ENCODE assay signal across 1 cellular context in the genomic region with DNA sequence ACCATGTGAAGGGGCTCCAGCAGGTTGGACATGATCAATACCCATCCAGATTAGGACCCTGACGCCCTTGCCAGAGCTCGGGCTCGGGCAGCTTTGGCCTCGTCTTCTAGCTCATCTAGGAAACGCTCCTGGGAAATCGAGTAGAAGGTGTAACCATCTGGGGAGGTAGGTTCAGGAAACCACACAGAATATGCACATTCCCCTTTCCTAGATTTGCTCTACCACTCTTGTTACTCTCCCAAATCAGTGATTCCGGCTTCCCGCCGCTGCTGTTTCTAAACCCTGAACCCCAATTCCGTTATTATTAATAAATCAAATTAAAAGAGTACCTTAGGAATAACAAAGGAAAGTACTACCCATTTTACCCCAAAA.
TF ChIP-seq lines count a peak whose summit lies in the region.

No MANE protein-coding gene starts in this region.

TF ChIP-seq in IMR-90, 13 proteins besides CTCF, POLR2A, EP300 and RAD21 (continued from another document):
- TF ChIP-seq, protein P1, sequence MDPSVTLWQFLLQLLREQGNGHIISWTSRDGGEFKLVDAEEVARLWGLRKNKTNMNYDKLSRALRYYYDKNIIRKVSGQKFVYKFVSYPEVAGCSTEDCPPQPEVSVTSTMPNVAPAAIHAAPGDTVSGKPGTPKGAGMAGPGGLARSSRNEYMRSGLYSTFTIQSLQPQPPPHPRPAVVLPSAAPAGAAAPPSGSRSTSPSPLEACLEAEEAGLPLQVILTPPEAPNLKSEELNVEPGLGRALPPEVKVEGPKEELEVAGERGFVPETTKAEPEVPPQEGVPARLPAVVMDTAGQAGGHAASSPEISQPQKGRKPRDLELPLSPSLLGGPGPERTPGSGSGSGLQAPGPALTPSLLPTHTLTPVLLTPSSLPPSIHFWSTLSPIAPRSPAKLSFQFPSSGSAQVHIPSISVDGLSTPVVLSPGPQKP (IDR thresholded peaks at IDR 0.05; ENCODE audit: borderline replicate concordance, low read depth, low read length): no peak
- TF ChIP-seq NFE2L2 (IDR thresholded peaks at IDR 0.05; ENCODE audit: low read depth, low read length) (no peak), BHLHE40 (IDR thresholded peaks at IDR 0.05; ENCODE audit: low read depth, low read length) (no peak), CHD1 (IDR thresholded peaks at IDR 0.05; ENCODE audit: low read depth, low read length) (no peak), MAFK (IDR thresholded peaks at IDR 0.05; ENCODE audit: low read depth, low read length) (no peak), SMC3 (IDR thresholded peaks at IDR 0.05; ENCODE audit: low read depth, low read length) (no peak), MAZ (IDR thresholded peaks at IDR 0.05; ENCODE audit: borderline replicate concordance, low read depth, low read length) (no peak), RFX5 (IDR thresholded peaks at IDR 0.05; ENCODE audit: low read depth, low read length) (no peak), RCOR1 (IDR thresholded peaks at IDR 0.05; ENCODE audit: insufficient replicate concordance, low read length) (no peak), FOS (IDR thresholded peaks at IDR 0.05; ENCODE audit: low read depth, low read length) (no peak)
